ENCODE assay signal across 9 cellular contexts in genomic region chr11:1826552-1827094, GRCh38. TPM values are rescaled to one million over a fixed set of nuclear protein-coding genes. Genes with fewer than 3 reads are reported as not detected.
DNase-seq lines count a peak whose midpoint lies in the region; ATAC-seq, FAIRE-seq and TF ChIP-seq lines count a peak whose summit lies in the region.
"Had no signal": no experiment of that assay in that cellular context is flagged by ENCODE, and none has a peak within 500 bp of the region (broad histone marks: within the 10 kb centered on the region; RNA-seq: fewer than 3 reads in every experiment).

No MANE protein-coding gene starts in this region.

- H3K4me1 ChIP-seq in pancreas: peaks cover 26 to 33% (median 32%) of the 10 kb centered on the region in 3 donors
- no peaks in the 10 kb centered on the region for H3K4me1 ChIP-seq in A673 (ENCODE audit: insufficient read depth, low read length, poor library complexity, severe bottlenecking)

- DNase-seq in EH (ENCODE audit: low read depth) (peak; percentile 36), NCI-H226 (peak; percentile 36), coronary artery (ENCODE audit: low spot score) (peak; percentile 92), pancreas (peak in 5 of 6 donors; percentile 40 to 78 (median 52)), A673 (ENCODE audit: low spot score) (no peak), NCI-H2081 treated with DMSO at 0.1 percent for 48 hours (lab: John Stamatoyannopoulos, UW) (no peak), midbrain (lab: John Stamatoyannopoulos, UW) (no peak)
- DNase-seq: T-helper 1 cell had no signal

- ATAC-seq in pancreas (peak in 2 of 4 donors; percentile 9 to 32), GM21737 (IDR thresholded peaks at IDR 0.05; ENCODE audit: unreplicated experiment) (no peak)

- WGBS in pancreas, 2 donors: 70 to 77% methylated on average over 14 to 15 of the region's 15 CpGs

- H3K27ac ChIP-seq in coronary artery (peak overlapping the region; percentile 55 to 97), pancreas (peak overlapping the region; percentile 68 to 78 (median 74)), A673 (ENCODE audit: low read depth, low read length, poor library complexity, severe bottlenecking) (no peak overlapping the region)

- no TSS peak for BruUV-seq in A673 (replicated peaks; lab: Mats Ljungman, UMichigan)

- H3K4me3 ChIP-seq in coronary artery (peak overlapping the region; percentile 41), pancreas (no peak overlapping the region), A673 (ENCODE audit: low read depth, low read length, poor library complexity, severe bottlenecking) (no peak overlapping the region)

- POLR2A ChIA-PET in A673 (lab: Charles Lee; ENCODE audit: low non-redundant PET): no interaction called here

- H3K27me3 ChIP-seq in pancreas: no peaks in the 10 kb centered on the region
- H3K27me3 ChIP-seq in A673 (replicated peaks; ENCODE audit: insufficient read depth, low read depth, low read length, poor library complexity): peaks cover 20% of the 10 kb centered on the region

- H3K9me3 ChIP-seq in pancreas: no peaks in the 10 kb centered on the region
- H3K9me3 ChIP-seq in A673 (ENCODE audit: low read depth, low read length, poor library complexity, severe bottlenecking): no peaks in the 10 kb centered on the region

- no peak for FAIRE-seq in pancreas (lab: Jason Lieb, UNC)

- CTCF ChIA-PET in A673 (lab: Charles Lee): no interaction called here

- intact Hi-C loops in pancreas (cut with DNase I): no loop called here
- intact Hi-C loops in A673 (cut with micrococcal nuclease; ENCODE audit: unreplicated experiment): no loop called here

- H3K36me3 ChIP-seq in pancreas (no peaks in the 10 kb centered on the region), A673 (ENCODE audit: insufficient read depth, low read length, poor library complexity, severe bottlenecking) (no peaks in the 10 kb centered on the region)

- TF ChIP-seq CTCF in coronary artery (IDR thresholded peaks at IDR 0.05) (no peak), pancreas (IDR thresholded peaks at IDR 0.05) (no peak), A673 (conservative IDR thresholded peaks at IDR 0.05; ENCODE audit: low read depth, low read length) (no peak)

RNA-seq across cellular contexts. Expression of gene SYT8, which starts 8.2 kb away (rescaled TPM):
- total RNA-seq in pancreas: 10 to 100 TPM in 3 of 6 donors, 1 to 10 TPM in 3; 3.6 to 34.2 (median 12.2) TPM
- polyA plus RNA-seq in pancreas: 10 to 100 TPM; 43.7 to 64.8 TPM
- total RNA-seq in A673 (2021): not detected in 2 replicates

RNA-seq across cellular contexts. Expression of gene TNNI2, which starts 12.2 kb away (rescaled TPM):
- total RNA-seq in pancreas: 1 to 10 TPM in 5 of 6 donors, not detected in 1; 2.5 to 8.7 (median 6.2) TPM
- polyA plus RNA-seq in pancreas: 10 to 100 TPM; 28.9 to 57.4 TPM
- total RNA-seq in A673 (2021): not detected in 2 replicates

RNA-seq across cellular contexts. Expression of gene LSP1, which starts 26.3 kb away (rescaled TPM):
- total RNA-seq in pancreas (10 to 100 TPM in 3 of 6 donors, 1 to 10 TPM in 3; 2.4 to 26.8 (median 8.4) TPM), A673 (2021) (not detected in 2 replicates)
- 10 to 100 TPM in 1 of 2 donors, 1 to 10 TPM in 1; 8.6 to 20.6 TPM for polyA plus RNA-seq in pancreas

Comparison
In these comparisons a context has a peak if more than half of its experiments do, and no peak if none do; other contexts are left out.
1. DNase-seq: peak in EH (single experiment), NCI-H226 (single experiment), coronary artery (single experiment) and pancreas (5 of 6); none in A673 (single experiment), NCI-H2081 treated with DMSO at 0.1 percent for 48 hours (single experiment) and midbrain (single experiment).